13 cellular contexts compared by ENCODE assay signal in genomic region chr7:130989006-130989795, GRCh38.
A peak's percentile ranks its signal among the peaks of the same experiment; 100 is the strongest.
DNase-seq lines count a peak whose midpoint lies in the region; ATAC-seq, FAIRE-seq and TF ChIP-seq lines count a peak whose summit lies in the region.
"Had no signal": no experiment of that assay in that cellular context is flagged by ENCODE, and none has a peak within 500 bp of the region (broad histone marks: within the 10 kb centered on the region; RNA-seq: fewer than 3 reads in every experiment).

No MANE protein-coding gene starts in this region.

- H3K9ac ChIP-seq in keratinocyte (ENCODE audit: control insufficient read depth, extremely low read depth, insufficient read depth, low read length), result no peak overlapping the region

- no peak for ATAC-seq in activated CD4-positive, alpha-beta T cell treated with anti-CD3 and anti-CD28 coated beads for 36 hours
- no peak for ATAC-seq in activated CD8-positive, alpha-beta T cell treated with anti-CD3 and anti-CD28 coated beads for 36 hours
- ATAC-seq in stimulated activated effector memory CD8-positive, alpha-beta T cell treated with anti-CD3 and anti-CD28 coated beads, Interleukin-12 subunit alpha, Interleukin-12 subunit beta, amount 100 ng/mL, for 72 hours, result no peak

- no peaks in the 10 kb centered on the region for H3K9me1 ChIP-seq in keratinocyte (ENCODE audit: control insufficient read depth, extremely low read depth, insufficient read depth, low read length)

- H3K4me3 Mint-ChIP-seq in activated CD4-positive, alpha-beta T cell treated with anti-CD3 and anti-CD28 coated beads for 36 hours, result no peak overlapping the region
- H3K4me3 Mint-ChIP-seq in activated CD8-positive, alpha-beta T cell treated with anti-CD3 and anti-CD28 coated beads for 36 hours, result no peak overlapping the region
- H3K4me3 Mint-ChIP-seq in stimulated activated effector memory CD8-positive, alpha-beta T cell treated with anti-CD3 and anti-CD28 coated beads, Interleukin-12 subunit alpha, Interleukin-12 subunit beta, amount 100 ng/mL, for 72 hours, result peak overlapping the region; percentile 58
- H3K4me3 Mint-ChIP-seq in nephron progenitor cell, result no peak overlapping the region

- no peaks in the 10 kb centered on the region for H3K9me3 ChIP-seq in keratinocyte (ENCODE audit: control insufficient read depth, low read depth, low read length)

- H3K36me3 Mint-ChIP-seq in activated CD4-positive, alpha-beta T cell treated with anti-CD3 and anti-CD28 coated beads for 36 hours (ENCODE audit: low read depth), result peaks cover 14% of the 10 kb centered on the region
- peaks cover 25% of the 10 kb centered on the region for H3K36me3 Mint-ChIP-seq in activated CD8-positive, alpha-beta T cell treated with anti-CD3 and anti-CD28 coated beads for 36 hours (ENCODE audit: low read depth)
- no peaks in the 10 kb centered on the region for H3K36me3 Mint-ChIP-seq in stimulated activated effector memory CD8-positive, alpha-beta T cell treated with anti-CD3 and anti-CD28 coated beads, Interleukin-12 subunit alpha, Interleukin-12 subunit beta, amount 100 ng/mL, for 72 hours
- H3K36me3 Mint-ChIP-seq in nephron progenitor cell (ENCODE audit: low read depth), result no peaks in the 10 kb centered on the region

- no peaks in the 10 kb centered on the region for H3K27me3 ChIP-seq in keratinocyte (ENCODE audit: control insufficient read depth, extremely low read depth, insufficient read depth, low read length)

- no peak for FAIRE-seq in keratinocyte (lab: Jason Lieb, UNC)
- FAIRE-seq: A204.1, GM19239, islet of Langerhans had no signal

- H3K4me1 ChIP-seq in keratinocyte (ENCODE audit: control insufficient read depth, extremely low read depth, insufficient read depth, low read length), result peaks cover 46% of the 10 kb centered on the region

- H4K20me1 ChIP-seq in keratinocyte (ENCODE audit: control insufficient read depth, extremely low read depth, insufficient read depth, low read length), result no peaks in the 10 kb centered on the region

- CTCF ChIA-PET in activated CD4-positive, alpha-beta T cell treated with anti-CD3 and anti-CD28 coated beads for 36 hours (lab: Charles Lee), result interaction anchor here (0.8 to 2.2 kb wide), 11 partner anchors 7 to 92 kb away, joined by 3 to 8 read pairs (median 4); no protein-coding TSS in a partner anchor
- CTCF ChIA-PET in activated CD8-positive, alpha-beta T cell treated with anti-CD3 and anti-CD28 coated beads for 36 hours (lab: Charles Lee), result interaction anchor here (1.0 to 2.4 kb wide), 9 partner anchors 10 to 53 kb away, joined by 3 to 18 read pairs (median 4); no protein-coding TSS in a partner anchor

- H3K4me1 Mint-ChIP-seq in activated CD4-positive, alpha-beta T cell treated with anti-CD3 and anti-CD28 coated beads for 36 hours, result peaks cover 88% of the 10 kb centered on the region
- H3K4me1 Mint-ChIP-seq in activated CD8-positive, alpha-beta T cell treated with anti-CD3 and anti-CD28 coated beads for 36 hours (ENCODE audit: low read depth), result peaks cover 76% of the 10 kb centered on the region
- peaks cover 72% of the 10 kb centered on the region for H3K4me1 Mint-ChIP-seq in stimulated activated effector memory CD8-positive, alpha-beta T cell treated with anti-CD3 and anti-CD28 coated beads, Interleukin-12 subunit alpha, Interleukin-12 subunit beta, amount 100 ng/mL, for 72 hours
- peaks cover 26% of the 10 kb centered on the region for H3K4me1 Mint-ChIP-seq in nephron progenitor cell

- no peak overlapping the region for H3K4me3 ChIP-seq in keratinocyte (ENCODE audit: control insufficient read depth in 2 of 3, extremely low read depth in 1 of 3, insufficient read depth in 2 of 3, low read depth in 1 of 3, low read length in 3 of 3)

- peaks cover 0 to 1% of the 10 kb centered on the region in 2 experiments for H3K36me3 ChIP-seq in keratinocyte (ENCODE audit: control insufficient read depth in 2 of 2, extremely low read depth in 1 of 2, insufficient read depth in 2 of 2, low read length in 2 of 2)

- no peak for TF ChIP-seq CTCF in activated CD8-positive, alpha-beta T cell treated with anti-CD3 and anti-CD28 coated beads for 36 hours (IDR thresholded peaks at IDR 0.05)
- TF ChIP-seq CTCF in keratinocyte (optimal IDR thresholded peaks at IDR 0.05 in 1 of 3, IDR thresholded peaks at IDR 0.05 in 1 of 3, conservative IDR thresholded peaks at IDR 0.05 in 1 of 3; ENCODE audit: extremely low read depth in 1 of 3, insufficient read depth in 2 of 3, low read length in 3 of 3), result no peak
- TF ChIP-seq CTCF in nephron progenitor cell (IDR thresholded peaks at IDR 0.05), result no peak

- H3K27me3 Mint-ChIP-seq in activated CD4-positive, alpha-beta T cell treated with anti-CD3 and anti-CD28 coated beads for 36 hours, result no peaks in the 10 kb centered on the region
- H3K27me3 Mint-ChIP-seq in activated CD8-positive, alpha-beta T cell treated with anti-CD3 and anti-CD28 coated beads for 36 hours, result no peaks in the 10 kb centered on the region
- peaks cover 7% of the 10 kb centered on the region for H3K27me3 Mint-ChIP-seq in nephron progenitor cell (ENCODE audit: low read depth, poor library complexity)

- H3K27ac ChIP-seq in keratinocyte (ENCODE audit: control insufficient read depth, insufficient read depth, low read length), result peak overlapping the region; percentile 6

- H3K9me3 Mint-ChIP-seq in activated CD4-positive, alpha-beta T cell treated with anti-CD3 and anti-CD28 coated beads for 36 hours (ENCODE audit: low read depth), result no peaks in the 10 kb centered on the region
- no peaks in the 10 kb centered on the region for H3K9me3 Mint-ChIP-seq in activated CD8-positive, alpha-beta T cell treated with anti-CD3 and anti-CD28 coated beads for 36 hours
- H3K9me3 Mint-ChIP-seq in stimulated activated effector memory CD8-positive, alpha-beta T cell treated with anti-CD3 and anti-CD28 coated beads, Interleukin-12 subunit alpha, Interleukin-12 subunit beta, amount 100 ng/mL, for 72 hours, result no peaks in the 10 kb centered on the region
- no peaks in the 10 kb centered on the region for H3K9me3 Mint-ChIP-seq in nephron progenitor cell

- no peak overlapping the region for H3K4me2 ChIP-seq in keratinocyte (ENCODE audit: control insufficient read depth, extremely low read depth, insufficient read depth, low read depth, low read length)

- intact Hi-C loops in activated CD4-positive, alpha-beta T cell treated with anti-CD3 and anti-CD28 coated beads for 36 hours (cut with DNase I, micrococcal nuclease), result no loop called here
- intact Hi-C loops in activated CD8-positive, alpha-beta T cell treated with anti-CD3 and anti-CD28 coated beads for 36 hours (cut with micrococcal nuclease), result no loop called here

- peak overlapping the region; percentile 72 for H3K27ac Mint-ChIP-seq in activated CD4-positive, alpha-beta T cell treated with anti-CD3 and anti-CD28 coated beads for 36 hours
- H3K27ac Mint-ChIP-seq in activated CD8-positive, alpha-beta T cell treated with anti-CD3 and anti-CD28 coated beads for 36 hours, result peak overlapping the region; percentile 85
- no peak overlapping the region for H3K27ac Mint-ChIP-seq in stimulated activated effector memory CD8-positive, alpha-beta T cell treated with anti-CD3 and anti-CD28 coated beads, Interleukin-12 subunit alpha, Interleukin-12 subunit beta, amount 100 ng/mL, for 72 hours
- no peak overlapping the region for H3K27ac Mint-ChIP-seq in nephron progenitor cell

- POLR2A ChIA-PET in activated CD4-positive, alpha-beta T cell treated with anti-CD3 and anti-CD28 coated beads for 36 hours (lab: Charles Lee), result interaction anchor here (0.9 to 1.2 kb wide), 6 partner anchors 7 to 75 kb away, joined by 3 to 7 read pairs (median 4); no protein-coding TSS in a partner anchor
- POLR2A ChIA-PET in activated CD8-positive, alpha-beta T cell treated with anti-CD3 and anti-CD28 coated beads for 36 hours (lab: Charles Lee), result interaction anchor here (0.6 to 2.3 kb wide), 10 partner anchors 8 to 77 kb away, joined by 3 to 9 read pairs (median 4); no protein-coding TSS in a partner anchor

- no peak for DNase-seq in activated CD4-positive, alpha-beta T cell treated with anti-CD3 and anti-CD28 coated beads for 36 hours
- DNase-seq in activated CD4-positive, alpha-beta T cell treated with anti-CD3 and anti-CD28 coated beads for 1 hour, result no peak
- DNase-seq in activated CD8-positive, alpha-beta T cell treated with anti-CD3 and anti-CD28 coated beads for 36 hours, result no peak
- no peak for DNase-seq in keratinocyte (ENCODE audit: low read depth, low spot score)
- no peak for DNase-seq in stimulated activated effector memory CD8-positive, alpha-beta T cell treated with anti-CD3 and anti-CD28 coated beads, Interleukin-12 subunit alpha, Interleukin-12 subunit beta, amount 100 ng/mL, for 72 hours (ENCODE audit: low spot score in 2 of 2)
- no peak for DNase-seq in nephron progenitor cell
- no peak for DNase-seq in stimulated activated CD4-positive, alpha-beta T cell treated with anti-CD3 and anti-CD28 coated beads, Interleukin-2, amount 100 ng/mL, for 48 hours
- no peak for DNase-seq in effector CD8-positive, alpha-beta T cell (lab: John Stamatoyannopoulos, UW)
- DNase-seq: H7, NCI-H2029 treated with DMSO at 0.1 percent for 48 hours had no signal

- no peak overlapping the region for H2AFZ ChIP-seq in keratinocyte (ENCODE audit: control insufficient read depth, low read length)

- peaks cover 4% of the 10 kb centered on the region for H3K79me2 ChIP-seq in keratinocyte (ENCODE audit: control insufficient read depth, insufficient read depth, low read length)

- dilution Hi-C loops in keratinocyte (cut with MboI; ENCODE audit: extremely low pct_ligation_motif_present, low sequenced_read_pairs), result no loop called here

Comparison
In these comparisons a context has a peak if more than half of its experiments do, and no peak if none do; other contexts are left out.
1. H3K27ac Mint-ChIP-seq: peak in activated CD4-positive, alpha-beta T cell treated with anti-CD3 and anti-CD28 coated beads for 36 hours (single experiment) and activated CD8-positive, alpha-beta T cell treated with anti-CD3 and anti-CD28 coated beads for 36 hours (single experiment); none in stimulated activated effector memory CD8-positive, alpha-beta T cell treated with anti-CD3 and anti-CD28 coated beads, Interleukin-12 subunit alpha, Interleukin-12 subunit beta, amount 100 ng/mL, for 72 hours (single experiment) and nephron progenitor cell (single experiment).